ENCODE assay signal across 25 cellular contexts in genomic region chr10:58797356-58797755, GRCh38.
A peak's percentile ranks its signal among the peaks of the same experiment; 100 is the strongest.
DNase-seq lines count a peak whose midpoint lies in the region; ATAC-seq and TF ChIP-seq lines count a peak whose summit lies in the region.
"Had no signal": no experiment of that assay in that cellular context is flagged by ENCODE, and none has a peak within 500 bp of the region (broad histone marks: within the 10 kb centered on the region; RNA-seq: fewer than 3 reads in every experiment).

No MANE protein-coding gene starts in this region.

- H3K4me3 ChIP-seq in ACC112 (ENCODE audit: low read depth, low read length) (no peak overlapping the region), IMR-90 (ENCODE audit: insufficient read depth, low read depth, low read length) (no peak overlapping the region), choroid plexus epithelial cell (ENCODE audit: low read depth, low read length) (no peak overlapping the region), mesodermal cell (ENCODE audit: extremely low read depth, insufficient read depth, low read length, poor library complexity, severe bottlenecking) (no peak overlapping the region)
- H3K4me3 ChIP-seq: ascending aorta; BLaER1 treated with 17β-estradiol and CSF1 and Interleukin-3, amounts not matched to agents 10 nM and 100 nM; coronary artery; ovary; tibial nerve had no signal

- no peak overlapping the region for H3K23ac ChIP-seq in IMR-90 (ENCODE audit: low read depth, low read length)

- TF ChIP-seq RAD21 in IMR-90 (IDR thresholded peaks at IDR 0.05; ENCODE audit: low read length), result no peak

- H3K18ac ChIP-seq in IMR-90 (ENCODE audit: low read depth, low read length), result no peak overlapping the region

- no peak overlapping the region for H4K91ac ChIP-seq in IMR-90 (ENCODE audit: insufficient read depth, low read depth, low read length)

- H2AFZ ChIP-seq in ACC112 (ENCODE audit: low read length, unreplicated experiment), result no peak overlapping the region
- H2AFZ ChIP-seq in IMR-90 (replicated peaks; ENCODE audit: low read length, poor library complexity), result no peak overlapping the region

- H3K9me1 ChIP-seq in IMR-90 (ENCODE audit: insufficient read depth, low read length), result no peaks in the 10 kb centered on the region; the same call in 1 of the 2 replicates

- H2BK120ac ChIP-seq in IMR-90 (ENCODE audit: low read depth, low read length), result no peak overlapping the region

- intact Hi-C loops in IMR-90 (cut with micrococcal nuclease), result no loop called here
- intact Hi-C loops in activated naive CD4-positive, alpha-beta T cell treated with anti-CD3 and anti-CD28 coated beads for 36 hours (cut with micrococcal nuclease), result no loop called here

- H3K4ac ChIP-seq in IMR-90 (ENCODE audit: low read depth, low read length), result no peak overlapping the region

- no peaks in the 10 kb centered on the region for H3K79me2 ChIP-seq in ACC112 (ENCODE audit: control insufficient read depth, insufficient read depth, low read length, unreplicated experiment)

- no peaks in the 10 kb centered on the region for H4K20me1 ChIP-seq in IMR-90 (ENCODE audit: insufficient read depth, low read length)
- H4K20me1 ChIP-seq: BLaER1 treated with 17β-estradiol and CSF1 and Interleukin-3, amounts not matched to agents 10 nM and 100 nM had no signal

- no peak overlapping the region for H3K56ac ChIP-seq in IMR-90 (ENCODE audit: extremely low read depth, insufficient read depth, low read length)

- no peak overlapping the region for H2BK20ac ChIP-seq in IMR-90 (ENCODE audit: low read depth, low read length)

- in situ Hi-C loops in IMR-90 (cut with MboI; ENCODE audit: low sequenced_read_pairs), result loop anchor here (25.0 kb wide), 1 partner anchor 765 kb away; no protein-coding TSS in a partner anchor

- no peak overlapping the region for H3K9ac ChIP-seq in IMR-90 (ENCODE audit: low read depth, low read length)
- H3K9ac ChIP-seq: BLaER1 treated with 17β-estradiol and CSF1 and Interleukin-3, amounts not matched to agents 10 nM and 100 nM had no signal

- TF ChIP-seq CTCF in IMR-90 (conservative IDR thresholded peaks at IDR 0.05; ENCODE audit: low read depth, low read length) (no peak), choroid plexus epithelial cell (conservative IDR thresholded peaks at IDR 0.05; ENCODE audit: low read depth, low read length) (no peak)

- CTCF ChIA-PET in IMR-90 (lab: Yijun Ruan, JAX), result interaction anchor here (1.7 kb wide), 1 partner anchor 382 kb away, joined by 4 read pairs; no protein-coding TSS in a partner anchor
- CTCF ChIA-PET in activated naive CD4-positive, alpha-beta T cell treated with anti-CD3 and anti-CD28 coated beads for 36 hours (lab: Charles Lee), result no interaction called here

- H3K4me2 ChIP-seq in IMR-90 (ENCODE audit: low read depth, low read length), result no peak overlapping the region
- H3K4me2 ChIP-seq: BLaER1 treated with 17β-estradiol and CSF1 and Interleukin-3, amounts not matched to agents 10 nM and 100 nM had no signal

- H3K4me1 ChIP-seq in ACC112 (ENCODE audit: control insufficient read depth, insufficient read depth, low read length, unreplicated experiment), result peaks cover 16% of the 10 kb centered on the region
- 0 out of 2 replicates have a peak, but pooled peaks cover 2% of the 10 kb centered on the region for H3K4me1 ChIP-seq in IMR-90 (ENCODE audit: control insufficient read depth, insufficient read depth, low read length)
- H3K4me1 ChIP-seq in mesodermal cell (ENCODE audit: control insufficient read depth, insufficient read depth, low read length, poor library complexity, severe bottlenecking), result peaks cover 9% of the 10 kb centered on the region
- H3K4me1 ChIP-seq: ascending aorta; BLaER1 treated with 17β-estradiol and CSF1 and Interleukin-3, amounts not matched to agents 10 nM and 100 nM; tibial nerve had no signal

- no peak overlapping the region for H2BK5ac ChIP-seq in IMR-90 (ENCODE audit: low read depth, low read length, poor library complexity, severe bottlenecking)

- dilution Hi-C loops in IMR-90 (cut with HindIII; ENCODE audit: low sequenced_read_pairs, unreplicated experiment), result no loop called here

- no peak for TF ChIP-seq POLR2A in IMR-90 (IDR thresholded peaks at IDR 0.05; ENCODE audit: low read depth, low read length)

- no peaks in the 10 kb centered on the region for H3K4me1 Mint-ChIP-seq in activated naive CD4-positive, alpha-beta T cell treated with anti-CD3 and anti-CD28 coated beads for 36 hours (ENCODE audit: low read depth)
- H3K4me1 Mint-ChIP-seq: T-cell, WTC11 had no signal

- H3K9me3 Mint-ChIP-seq in activated naive CD4-positive, alpha-beta T cell treated with anti-CD3 and anti-CD28 coated beads for 36 hours, result no peaks in the 10 kb centered on the region
- H3K9me3 Mint-ChIP-seq: activated CD4-positive, alpha-beta memory T cell treated with anti-CD3 and anti-CD28 coated beads for 36 hours; T-cell; WTC11 had no signal

- H3K27me3 ChIP-seq in ACC112 (ENCODE audit: insufficient read depth, low read length) (no peaks in the 10 kb centered on the region), IMR-90 (ENCODE audit: control insufficient read depth, insufficient read depth, low read length) (no peaks in the 10 kb centered on the region)
- H3K27me3 ChIP-seq: ascending aorta; BLaER1 treated with 17β-estradiol and CSF1 and Interleukin-3, amounts not matched to agents 10 nM and 100 nM; ovary; tibial nerve had no signal

- no peaks in the 10 kb centered on the region; a peak in 2 of 4 replicates for H3K79me1 ChIP-seq in IMR-90 (ENCODE audit: low read depth in 1 of 2, low read length in 2 of 2)

- H3K27me3 Mint-ChIP-seq in activated naive CD4-positive, alpha-beta T cell treated with anti-CD3 and anti-CD28 coated beads for 36 hours (ENCODE audit: low read depth), result peaks cover 2% of the 10 kb centered on the region
- H3K27me3 Mint-ChIP-seq: activated CD4-positive, alpha-beta memory T cell treated with anti-CD3 and anti-CD28 coated beads for 36 hours; T-cell had no signal

- H3K14ac ChIP-seq in IMR-90 (replicated peaks; ENCODE audit: low read depth, low read length), result no peak overlapping the region

- ATAC-seq in IMR-90 (ENCODE audit: low read depth), result peak; percentile 72; the same call in 1 of the 2 replicates
- ATAC-seq in HG02840 (IDR thresholded peaks at IDR 0.05; ENCODE audit: low FRiP score, unreplicated experiment), result no peak
- ATAC-seq: HepG2, left lobe of liver, Right ventricle myocardium inferior, T-cell, WTC11 had no signal

- POLR2A ChIA-PET in IMR-90 (lab: Charles Lee; ENCODE audit: unreplicated experiment), result no interaction called here

- H2BK15ac ChIP-seq in IMR-90 (ENCODE audit: low read depth, low read length), result no peak overlapping the region

- no peak overlapping the region for H4K5ac ChIP-seq in IMR-90 (ENCODE audit: low read depth, low read length)

- no peaks in the 10 kb centered on the region for H3K36me3 Mint-ChIP-seq in activated naive CD4-positive, alpha-beta T cell treated with anti-CD3 and anti-CD28 coated beads for 36 hours (ENCODE audit: low read depth)
- H3K36me3 Mint-ChIP-seq: activated CD4-positive, alpha-beta memory T cell treated with anti-CD3 and anti-CD28 coated beads for 36 hours; T-cell; WTC11 had no signal

- no TSS peak for BruUV-seq in IMR-90 (replicated peaks; lab: Mats Ljungman, UMichigan)

- no peak overlapping the region for H2AK9ac ChIP-seq in IMR-90 (replicated peaks; ENCODE audit: low read depth, low read length, poor library complexity)

- DNase-seq in IMR-90, result peak; percentile 42
- DNase-seq in choroid plexus epithelial cell (ENCODE audit: low read depth), result peak; percentile 64
- no peak for DNase-seq in activated naive CD4-positive, alpha-beta T cell treated with anti-CD3 and anti-CD28 coated beads for 36 hours
- no peak for DNase-seq in anterior cingulate cortex (lab: John Stamatoyannopoulos, UW)
- no peak for DNase-seq in middle frontal gyrus (ENCODE audit: extremely low spot score, low spot score)
- DNase-seq: activated CD4-positive, alpha-beta memory T cell treated with anti-CD3 and anti-CD28 coated beads for 36 hours; activated gamma-delta T cell treated with Interleukin-2 at 50 U/mL for 16 hours; activated T-cell treated with anti-CD3 and anti-CD28 coated beads for 4 hours; NCI-H2171; NCI-H69; ovary; stimulated activated CD4-positive, alpha-beta T cell treated with anti-CD3 and anti-CD28 coated beads, Interleukin-1b, Interleukin-23, amount 100 ng/mL, for 48 hours; stimulated activated naive CD4-positive, alpha-beta T cell; T-cell had no signal

- no peaks in the 10 kb centered on the region for H3K9me3 ChIP-seq in IMR-90 (ENCODE audit: control insufficient read depth, insufficient read depth, low read length)
- no peaks in the 10 kb centered on the region for H3K9me3 ChIP-seq in mesodermal cell (ENCODE audit: control insufficient read depth, low read length)
- H3K9me3 ChIP-seq: ascending aorta; BLaER1 treated with 17β-estradiol and CSF1 and Interleukin-3, amounts not matched to agents 10 nM and 100 nM; ovary; tibial nerve had no signal

- no peak overlapping the region for H3K27ac Mint-ChIP-seq in activated naive CD4-positive, alpha-beta T cell treated with anti-CD3 and anti-CD28 coated beads for 36 hours
- H3K27ac Mint-ChIP-seq: activated CD4-positive, alpha-beta memory T cell treated with anti-CD3 and anti-CD28 coated beads for 36 hours; T-cell; WTC11 had no signal

- H2AK5ac ChIP-seq in IMR-90 (ENCODE audit: low read depth, low read length), result no peak overlapping the region

- no peak overlapping the region for H3K4me3 Mint-ChIP-seq in activated naive CD4-positive, alpha-beta T cell treated with anti-CD3 and anti-CD28 coated beads for 36 hours
- H3K4me3 Mint-ChIP-seq: activated CD4-positive, alpha-beta memory T cell treated with anti-CD3 and anti-CD28 coated beads for 36 hours; T-cell; WTC11 had no signal

- H3K27ac ChIP-seq in ACC112 (ENCODE audit: low read depth, low read length), result peak overlapping the region; percentile 25; the same call in 1 of the 2 replicates
- H3K27ac ChIP-seq in IMR-90 (ENCODE audit: insufficient read depth, low read length), result no peak overlapping the region
- peak overlapping the region; percentile 14 for H3K27ac ChIP-seq in mesodermal cell (ENCODE audit: low read depth, low read length, severe bottlenecking)
- H3K27ac ChIP-seq: ascending aorta; BLaER1 treated with 17β-estradiol and CSF1 and Interleukin-3, amounts not matched to agents 10 nM and 100 nM; coronary artery; ovary; tibial nerve had no signal

- H4K8ac ChIP-seq in IMR-90 (ENCODE audit: low read depth in 2 of 2, low read length in 2 of 2), result no peak overlapping the region

- H3K36me3 ChIP-seq in ACC112 (ENCODE audit: insufficient read depth, low read length) (0 out of 2 replicates have a peak, but pooled peaks cover 3% of the 10 kb centered on the region), IMR-90 (ENCODE audit: control insufficient read depth, insufficient read depth, low read length) (peaks cover 15% of the 10 kb centered on the region), mesodermal cell (ENCODE audit: control insufficient read depth, insufficient read depth, low read length) (no peaks in the 10 kb centered on the region)
- H3K36me3 ChIP-seq: BLaER1 treated with 17β-estradiol and CSF1 and Interleukin-3, amounts not matched to agents 10 nM and 100 nM; ovary; tibial nerve had no signal

TF ChIP-seq in IMR-90, 13 proteins besides CTCF, POLR2A, EP300 and RAD21 (continues in another document):
- TF ChIP-seq CEBPB (IDR thresholded peaks at IDR 0.05; ENCODE audit: low read depth, low read length), result peak; percentile 16; the same call in 1 of the 2 replicates

Comparison
In these comparisons a context has a peak if more than half of its experiments do, and no peak if none do; other contexts are left out.
1. DNase-seq: peak in IMR-90 (single experiment) and choroid plexus epithelial cell (single experiment); none in activated naive CD4-positive, alpha-beta T cell treated with anti-CD3 and anti-CD28 coated beads for 36 hours (single experiment), anterior cingulate cortex (0 of 58) and middle frontal gyrus (single experiment).